9 cellular contexts compared by ENCODE assay signal in the genomic region with DNA sequence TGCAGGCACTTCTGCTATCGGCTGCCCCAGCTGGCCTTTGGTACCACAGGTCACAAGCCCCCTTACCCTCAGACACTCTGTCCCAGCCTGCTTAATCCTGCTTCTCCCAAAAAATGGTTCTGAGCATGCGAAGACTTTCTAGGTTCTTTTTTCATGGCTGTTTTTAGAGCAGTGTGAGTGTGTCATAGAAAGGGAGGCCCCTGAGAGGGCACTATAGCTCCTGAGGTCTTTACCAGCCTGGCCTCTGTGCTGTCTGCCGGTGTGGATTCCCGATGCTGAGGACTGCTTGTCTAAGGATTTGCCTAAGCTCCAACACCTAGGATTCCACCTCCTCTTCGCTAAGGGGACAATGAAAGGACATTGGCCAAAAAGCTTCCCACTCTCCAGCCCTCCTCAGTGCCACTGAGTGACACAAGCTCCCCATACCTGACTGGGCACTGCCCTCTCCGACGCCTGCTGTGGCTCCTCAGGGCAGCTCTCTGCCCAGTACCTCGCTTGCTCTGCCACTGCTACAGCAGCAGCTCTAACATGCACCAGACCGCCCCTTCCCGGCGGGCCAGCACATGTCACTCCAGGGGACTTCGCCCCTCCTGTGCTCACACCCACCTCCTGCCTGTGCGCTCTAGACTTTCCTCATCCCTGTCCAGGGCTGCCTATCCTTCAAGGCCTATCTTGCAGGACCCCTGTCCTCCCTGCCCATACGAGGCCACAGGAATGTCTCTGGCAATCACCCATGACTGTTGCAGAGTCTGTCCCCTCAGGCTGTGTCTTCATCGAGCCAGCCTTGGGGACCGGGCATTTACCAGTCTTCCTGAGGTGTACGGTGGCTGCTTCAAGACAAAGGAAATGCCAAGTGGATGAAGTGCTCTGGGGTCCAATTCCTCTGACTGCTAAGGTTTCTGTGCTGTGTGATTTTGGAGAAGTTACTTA. TPM values are rescaled to one million over a fixed set of nuclear protein-coding genes. Genes with fewer than 3 reads are reported as not detected.
DNase-seq lines count a peak whose midpoint lies in the region; ATAC-seq and TF ChIP-seq lines count a peak whose summit lies in the region.
"Had no signal": no experiment of that assay in that cellular context is flagged by ENCODE, and none has a peak within 500 bp of the region (broad histone marks: within the 10 kb centered on the region; RNA-seq: fewer than 3 reads in every experiment).

No MANE protein-coding gene starts in this region.

- H3K9me3 ChIP-seq in vagina: no peaks in the 10 kb centered on the region

- TF ChIP-seq CTCF in vagina (IDR thresholded peaks at IDR 0.05): no peak

- peak overlapping the region; percentile 37 to 92 for H3K27ac Mint-ChIP-seq in activated naive CD4-positive, alpha-beta T cell treated with anti-CD3 and anti-CD28 coated beads, Interleukin-2, amount 50 U/mL, for 72 hours

- no peak for DNase-seq in activated naive CD4-positive, alpha-beta T cell treated with anti-CD3 and anti-CD28 coated beads, Interleukin-2, amount 50 U/mL, for 72 hours (ENCODE audit: low spot score in 2 of 2)
- no peak for DNase-seq in activated naive CD4-positive, alpha-beta T cell treated with anti-CD3 and anti-CD28 coated beads, Interleukin-2, amount 50 U/mL, for 16 hours
- DNase-seq in M059J (ENCODE audit: low read depth): peak; percentile 83
- no peak for DNase-seq in epithelial cell of prostate (ENCODE audit: low read depth, low spot score)
- DNase-seq in ureter (ENCODE audit: low spot score): peak; percentile 45
- DNase-seq in posterior vena cava (ENCODE audit: low spot score): no peak
- DNase-seq in midbrain (lab: John Stamatoyannopoulos, UW): no peak
- no peak for DNase-seq in vagina (ENCODE audit: extremely low spot score in 2 of 2)
- DNase-seq: NCI-H2029 treated with DMSO at 0.1 percent for 48 hours had no signal

- H3K36me3 ChIP-seq in vagina: peaks cover 0 to 41% of the 10 kb centered on the region in 2 donors

- H3K36me3 Mint-ChIP-seq in activated naive CD4-positive, alpha-beta T cell treated with anti-CD3 and anti-CD28 coated beads, Interleukin-2, amount 50 U/mL, for 72 hours: peaks cover 31 to 35% of the 10 kb centered on the region in 2 donors

- no peaks in the 10 kb centered on the region for H3K9me3 Mint-ChIP-seq in activated naive CD4-positive, alpha-beta T cell treated with anti-CD3 and anti-CD28 coated beads, Interleukin-2, amount 50 U/mL, for 72 hours

- intact Hi-C loops in posterior vena cava (cut with DNase I): no loop called here
- intact Hi-C loops in vagina (cut with DNase I): no loop called here

- no peaks in the 10 kb centered on the region for H3K27me3 ChIP-seq in vagina

- ATAC-seq in activated naive CD4-positive, alpha-beta T cell treated with anti-CD3 and anti-CD28 coated beads, Interleukin-2, amount 50 U/mL, for 72 hours: peak; percentile 11 to 37

- H3K4me3 ChIP-seq in vagina: no peak overlapping the region

- peak overlapping the region; percentile 63 for H3K27ac ChIP-seq in epithelial cell of prostate
- H3K27ac ChIP-seq in vagina: no peak overlapping the region

- peaks cover 31% of the 10 kb centered on the region for H3K4me1 ChIP-seq in vagina

- no peak for TF ChIP-seq POLR2A in vagina (IDR thresholded peaks at IDR 0.05)

RNA-seq across cellular contexts. Expression of gene MACROH2A1, which starts 21.0 kb away (rescaled TPM):
- total RNA-seq in activated naive CD4-positive, alpha-beta T cell treated with anti-CD3 and anti-CD28 coated beads, Interleukin-2, amount 50 U/mL, for 72 hours: 100 to 1,000 TPM in 1 of 2 donors, 10 to 100 TPM in 1; 90.2 to 166 TPM
- 349 and 422 TPM in 2 replicates for total RNA-seq in M059J (2014; rRNA removed; shearing (Covaris generic))
- total RNA-seq in ureter: 248 TPM
- total RNA-seq in posterior vena cava: 10 to 100 TPM; 98.0 to 99.6 TPM
- total RNA-seq in vagina: 190 TPM

Comparison
In these comparisons a context has a peak if more than half of its experiments do, and no peak if none do; other contexts are left out.
1. DNase-seq: peak in M059J (single experiment) and ureter (single experiment); none in activated naive CD4-positive, alpha-beta T cell treated with anti-CD3 and anti-CD28 coated beads, Interleukin-2, amount 50 U/mL, for 72 hours (0 of 2), activated naive CD4-positive, alpha-beta T cell treated with anti-CD3 and anti-CD28 coated beads, Interleukin-2, amount 50 U/mL, for 16 hours (single experiment), epithelial cell of prostate (single experiment), posterior vena cava (single experiment), midbrain (single experiment) and vagina (0 of 2).